ENCODE assay signal across 33 cellular contexts in the genomic region with DNA sequence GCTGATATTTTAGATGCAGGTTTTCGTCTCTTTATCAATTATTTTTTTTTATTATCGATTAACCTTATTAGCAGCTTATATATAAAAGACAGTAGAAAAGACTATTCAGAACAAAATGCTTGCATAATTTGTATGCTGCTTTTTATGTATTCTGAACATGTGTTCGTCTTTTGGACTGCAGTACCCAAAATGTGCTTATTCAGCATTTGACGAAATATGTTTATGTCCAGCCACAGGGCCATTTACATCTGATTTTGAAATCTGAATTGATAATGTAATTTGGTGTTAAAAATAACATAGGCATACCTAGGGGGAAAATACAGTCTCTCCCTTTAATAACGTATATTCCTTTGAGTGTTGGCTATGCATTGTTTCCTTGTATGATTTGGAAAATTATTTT.
"Had no signal": no experiment of that assay in that cellular context is flagged by ENCODE, and none has a peak within 500 bp of the region (broad histone marks: within the 10 kb centered on the region; RNA-seq: fewer than 3 reads in every experiment).

No MANE protein-coding gene starts in this region.

- H3K9me3 ChIP-seq: neutrophil, ovary, psoas muscle, suprapubic skin, testis, tibial artery, transverse colon, uterus had no signal

- H3K4me1 Mint-ChIP-seq: naive thymus-derived CD8-positive, alpha-beta T cell; nephron progenitor cell; neural crest cell; stimulated activated memory B cell treated with anti-CD40 and anti-IgM and Interleukin-4, amounts not matched to agents 10 μg/mL and 1 μg/mL and 100 μg/mL, for 72 hours; stimulated activated naive CD8-positive, alpha-beta T cell treated with anti-CD3 and anti-CD28 coated beads, Interleukin-15, amount 100 ng/mL, for 72 hours had no signal

- H3K27me3 ChIP-seq: neutrophil, ovary, spleen, suprapubic skin, testis, tibial artery, transverse colon, upper lobe of right lung, uterus had no signal

- H3K4me2 ChIP-seq: smooth muscle cell had no signal

- H2AFZ ChIP-seq: parathyroid adenoma had no signal

- DNase-seq: naive thymus-derived CD8-positive, alpha-beta T cell; nephron progenitor cell; occipital lobe; ovary; posterior cingulate gyrus; psoas muscle; right cardiac atrium; spleen; stimulated activated CD4-positive, alpha-beta T cell treated with anti-CD3 and anti-CD28 coated beads, Interleukin-12 subunit alpha, Interleukin-12 subunit beta, amount 100 ng/mL, for 4 hours; stimulated activated CD4-positive, alpha-beta T cell treated with anti-CD3 and anti-CD28 coated beads, Interleukin-1b, Interleukin-23, amount 100 ng/mL, for 48 hours; stimulated activated CD4-positive, alpha-beta T cell treated with anti-CD3 and anti-CD28 coated beads, Interleukin-4, amount 100 ng/mL, for 1 hour; stimulated activated CD4-positive, alpha-beta T cell treated with anti-CD3 and anti-CD28 coated beads, Interleukin-4, amount 100 ng/mL, for 4 hours; stimulated activated CD8-positive, alpha-beta memory T cell treated with anti-CD3 and anti-CD28 coated beads, Interleukin-4, amount 100 ng/mL, for 48 hours; stimulated activated naive CD4-positive, alpha-beta T cell; stimulated activated naive CD8-positive, alpha-beta T cell treated with anti-CD3 and anti-CD28 coated beads, Interleukin-15, amount 100 ng/mL, for 72 hours; stimulated activated naive CD8-positive, alpha-beta T cell treated with anti-CD3 and anti-CD28 coated beads, Interleukin-15, Interleukin-2, amounts not matched to agents 100 U/mL and 50 U/mL, for 24 hours; substantia nigra; testis; tibial artery; transverse colon; upper lobe of right lung; uterus had no signal

- H3K36me3 Mint-ChIP-seq: natural killer cell treated with Interleukin-12 subunit alpha and Interleukin-12 subunit beta and Interleukin-15 and Interleukin-18, amount 100 ng/mL, for 72 hours had no signal

- H3K27ac Mint-ChIP-seq: naive thymus-derived CD8-positive, alpha-beta T cell; natural killer cell treated with Interleukin-12 subunit alpha and Interleukin-12 subunit beta and Interleukin-15 and Interleukin-18, amount 100 ng/mL, for 72 hours; nephron progenitor cell; progenitor cell of endocrine pancreas; stimulated activated memory B cell treated with anti-CD40 and anti-IgM and Interleukin-4, amounts not matched to agents 10 μg/mL and 1 μg/mL and 100 μg/mL, for 72 hours; stimulated activated naive CD8-positive, alpha-beta T cell treated with anti-CD3 and anti-CD28 coated beads, Interleukin-15, amount 100 ng/mL, for 72 hours; type B pancreatic cell had no signal

- H3K79me2 ChIP-seq: parathyroid adenoma had no signal

- H3K4me1 ChIP-seq: parathyroid adenoma, psoas muscle, spleen, testis, tibial artery, transverse colon, upper lobe of right lung, uterus had no signal

- H3K27me3 Mint-ChIP-seq: naive thymus-derived CD8-positive, alpha-beta T cell; natural killer cell treated with Interleukin-12 subunit alpha and Interleukin-12 subunit beta and Interleukin-15 and Interleukin-18, amount 100 ng/mL, for 72 hours; progenitor cell of endocrine pancreas; stimulated activated memory B cell treated with anti-CD40 and anti-IgM and Interleukin-4, amounts not matched to agents 10 μg/mL and 1 μg/mL and 100 μg/mL, for 72 hours; stimulated activated naive CD8-positive, alpha-beta T cell treated with anti-CD3 and anti-CD28 coated beads, Interleukin-15, amount 100 ng/mL, for 72 hours had no signal

- H3K36me3 ChIP-seq: neutrophil, ovary, spleen, suprapubic skin, tibial artery, transverse colon, upper lobe of right lung, uterus had no signal

- ATAC-seq: naive thymus-derived CD8-positive, alpha-beta T cell; natural killer cell treated with Interleukin-12 subunit alpha and Interleukin-12 subunit beta and Interleukin-15 and Interleukin-18, amount 100 ng/mL, for 72 hours; psoas muscle; right cardiac atrium; sciatic nerve; stimulated activated memory B cell treated with anti-CD40 and anti-IgM and Interleukin-4, amounts not matched to agents 10 μg/mL and 1 μg/mL and 100 μg/mL, for 72 hours; stimulated activated naive CD8-positive, alpha-beta T cell treated with anti-CD3 and anti-CD28 coated beads, Interleukin-15, amount 100 ng/mL, for 72 hours; stimulated activated naive CD8-positive, alpha-beta T cell treated with anti-CD3 and anti-CD28 coated beads, Interleukin-15, Interleukin-2, amounts not matched to agents 100 U/mL and 50 U/mL, for 24 hours; upper lobe of right lung had no signal

- H3K9ac ChIP-seq: parathyroid adenoma had no signal

- H3K27ac ChIP-seq: neutrophil, ovary, parathyroid adenoma, psoas muscle, skin epidermis, spleen, suprapubic skin, testis, tibial artery, transverse colon, upper lobe of right lung, uterus had no signal

- H3K4me3 Mint-ChIP-seq: naive thymus-derived CD8-positive, alpha-beta T cell; natural killer cell treated with Interleukin-12 subunit alpha and Interleukin-12 subunit beta and Interleukin-15 and Interleukin-18, amount 100 ng/mL, for 72 hours; nephron progenitor cell; neural crest cell; stimulated activated memory B cell treated with anti-CD40 and anti-IgM and Interleukin-4, amounts not matched to agents 10 μg/mL and 1 μg/mL and 100 μg/mL, for 72 hours; stimulated activated naive CD8-positive, alpha-beta T cell treated with anti-CD3 and anti-CD28 coated beads, Interleukin-15, amount 100 ng/mL, for 72 hours; type B pancreatic cell had no signal

- H3K4me3 ChIP-seq: ovary, psoas muscle, skin epidermis, smooth muscle cell, spleen, suprapubic skin, testis, tibial artery, transverse colon, upper lobe of right lung, uterus had no signal

- H3K9me3 Mint-ChIP-seq: natural killer cell treated with Interleukin-12 subunit alpha and Interleukin-12 subunit beta and Interleukin-15 and Interleukin-18, amount 100 ng/mL, for 72 hours had no signal
